In genomic region chr12:5051913-5052312, GRCh38 we compare ENCODE assay signal across 36 cellular contexts. TPM values are rescaled to one million over a fixed set of nuclear protein-coding genes. Genes with fewer than 3 reads are reported as not detected.
DNase-seq lines count a peak whose midpoint lies in the region; ATAC-seq and TF ChIP-seq lines count a peak whose summit lies in the region.
"Had no signal": no experiment of that assay in that cellular context is flagged by ENCODE, and none has a peak within 500 bp of the region (broad histone marks: within the 10 kb centered on the region; RNA-seq: fewer than 3 reads in every experiment).

No MANE protein-coding gene starts in this region.

- no peak overlapping the region; the same call in 1 of the 2 replicates for H3K27ac ChIP-seq in MM.1S (ENCODE audit: low read length)
- H3K27ac ChIP-seq in OCI-LY3 (ENCODE audit: low read length) = no peak overlapping the region
- no peak overlapping the region for H3K27ac ChIP-seq in naive thymus-derived CD4-positive, alpha-beta T cell (ENCODE audit: low read depth, low read length)
- H3K27ac ChIP-seq in heart right ventricle = no peak overlapping the region
- H3K27ac ChIP-seq: adrenal gland, C4-2B, epithelial cell of prostate, lower lobe of right lung, neural progenitor cell, suprapubic skin, upper lobe of right lung had no signal

- H3K9ac ChIP-seq in MM.1S (ENCODE audit: low read length) (no peak overlapping the region), OCI-LY3 (ENCODE audit: low read length) (no peak overlapping the region)
- H3K9ac ChIP-seq: neural progenitor cell had no signal

- H3K4me3 Mint-ChIP-seq in naive thymus-derived CD4-positive, alpha-beta T cell = no peak overlapping the region
- H3K4me3 Mint-ChIP-seq in chondrocyte (ENCODE audit: unreplicated experiment) = no peak overlapping the region
- H3K4me3 Mint-ChIP-seq: activated naive CD4-positive, alpha-beta T cell treated with anti-CD3 and anti-CD28 coated beads for 36 hours; activated T-helper 1 cell treated with anti-CD3 and anti-CD28 coated beads, Interleukin-12 subunit alpha, Interleukin-12 subunit beta, Interleukin-2, Interleukin-4 antibody, amounts not matched to agents 30 ng/mL and 10 ng/mL and 1 ng/mL, durations not matched to agents 14 hours and 24 hours and 36 hours; brain; neural progenitor cell; stimulated activated effector memory CD8-positive, alpha-beta T cell treated with anti-CD3 and anti-CD28 coated beads, Interleukin-12 subunit alpha, Interleukin-12 subunit beta, amount 100 ng/mL, for 72 hours; WTC11 had no signal

- H3K9me2 ChIP-seq in MM.1S (replicated peaks; ENCODE audit: insufficient read depth, low read length) = no peaks in the 10 kb centered on the region

- TF ChIP-seq CTCF in GM06990 (IDR thresholded peaks at IDR 0.05; ENCODE audit: insufficient read depth, low read length, poor library complexity, severe bottlenecking) (no peak), MM.1S (IDR thresholded peaks at IDR 0.05; ENCODE audit: low read length) (no peak), OCI-LY3 (IDR thresholded peaks at IDR 0.05; ENCODE audit: low read depth, low read length) (no peak), chondrocyte (IDR thresholded peaks at IDR 0.05) (no peak), heart right ventricle (IDR thresholded peaks at IDR 0.05) (no peak)

- H2AFZ ChIP-seq in MM.1S (ENCODE audit: low read length) = peak overlapping the region; percentile 7; the same call in 1 of the 2 replicates
- H2AFZ ChIP-seq in OCI-LY3 (ENCODE audit: low read depth, low read length) = no peak overlapping the region
- H2AFZ ChIP-seq: neural progenitor cell had no signal

- H4K20me1 ChIP-seq in MM.1S (ENCODE audit: insufficient read depth, low read length) (no peaks in the 10 kb centered on the region), OCI-LY3 (ENCODE audit: insufficient read depth, low read length) (peaks cover 45% of the 10 kb centered on the region)

- intact Hi-C loops in naive thymus-derived CD4-positive, alpha-beta T cell (cut with micrococcal nuclease) = no loop called here
- intact Hi-C loops in heart right ventricle (cut with DNase I) = no loop called here

- DNase-seq in GM06990 (ENCODE audit: extremely low read depth, insufficient read length) (peak; percentile 58), MM.1S (no peak), chondrocyte (ENCODE audit: low spot score) (no peak), heart right ventricle (no peak)
- no peak for DNase-seq in naive thymus-derived CD4-positive, alpha-beta T cell
- DNase-seq in activated CD8-positive, alpha-beta memory T cell treated with anti-CD3 and anti-CD28 coated beads for 24 hours = no peak
- DNase-seq: activated CD4-positive, alpha-beta T cell treated with anti-CD3 and anti-CD28 coated beads, Interleukin-2, amount 50 U/mL, for 4 hours; activated naive CD4-positive, alpha-beta T cell treated with anti-CD3 and anti-CD28 coated beads for 36 hours; adrenal gland; cerebellar nuclear complex; DMS79 treated with DMSO at 0.1 percent for 48 hours; H7; head of caudate nucleus; kidney; lower lobe of right lung; NCI-H1417 treated with DMSO at 0.1 percent for 48 hours; NCI-H345; PC-3; posterior cingulate gyrus; stimulated activated CD4-positive, alpha-beta T cell treated with anti-CD3 and anti-CD28 coated beads, Interleukin-12 subunit alpha, Interleukin-12 subunit beta, amount 100 ng/mL, for 4 hours; stimulated activated CD4-positive, alpha-beta T cell treated with anti-CD3 and anti-CD28 coated beads, Interleukin-4, amount 100 ng/mL, for 24 hours; T-helper 9 cell; upper lobe of right lung had no signal

- H3K27ac Mint-ChIP-seq in naive thymus-derived CD4-positive, alpha-beta T cell = no peak overlapping the region
- H3K27ac Mint-ChIP-seq in chondrocyte (ENCODE audit: unreplicated experiment) = no peak overlapping the region
- H3K27ac Mint-ChIP-seq: activated naive CD4-positive, alpha-beta T cell treated with anti-CD3 and anti-CD28 coated beads for 36 hours; activated T-helper 1 cell treated with anti-CD3 and anti-CD28 coated beads, Interleukin-12 subunit alpha, Interleukin-12 subunit beta, Interleukin-2, Interleukin-4 antibody, amounts not matched to agents 30 ng/mL and 10 ng/mL and 1 ng/mL, durations not matched to agents 14 hours and 24 hours and 36 hours; neural progenitor cell; stimulated activated effector memory CD8-positive, alpha-beta T cell treated with anti-CD3 and anti-CD28 coated beads, Interleukin-12 subunit alpha, Interleukin-12 subunit beta, amount 100 ng/mL, for 72 hours; WTC11 had no signal

- CTCF ChIA-PET in naive thymus-derived CD4-positive, alpha-beta T cell (lab: Charles Lee) = no interaction called here

- no peak overlapping the region for H3K4me3 ChIP-seq in GM06990 (replicated peaks; ENCODE audit: low read depth, low read length)
- H3K4me3 ChIP-seq in MM.1S (ENCODE audit: low read length) = no peak overlapping the region
- peak overlapping the region; percentile 41 for H3K4me3 ChIP-seq in OCI-LY3 (ENCODE audit: low read length)
- H3K4me3 ChIP-seq in naive thymus-derived CD4-positive, alpha-beta T cell (ENCODE audit: low read length) = no peak overlapping the region
- no peak overlapping the region for H3K4me3 ChIP-seq in heart right ventricle
- H3K4me3 ChIP-seq: adrenal gland, lower lobe of right lung, neural progenitor cell, suprapubic skin, upper lobe of right lung had no signal

- no peaks in the 10 kb centered on the region for H3K9me3 ChIP-seq in MM.1S (replicated peaks; ENCODE audit: insufficient read depth, low read length)
- no peaks in the 10 kb centered on the region for H3K9me3 ChIP-seq in OCI-LY3 (ENCODE audit: insufficient read depth, low read length)
- H3K9me3 ChIP-seq in naive thymus-derived CD4-positive, alpha-beta T cell (ENCODE audit: control insufficient read depth in 2 of 3, low read length in 3 of 3) = no peaks in the 10 kb centered on the region
- H3K9me3 ChIP-seq in heart right ventricle = no peaks in the 10 kb centered on the region
- H3K9me3 ChIP-seq: adrenal gland, lower lobe of right lung, suprapubic skin, upper lobe of right lung had no signal

- ATAC-seq in naive thymus-derived CD4-positive, alpha-beta T cell = peak; percentile 40
- ATAC-seq in HG03457 (IDR thresholded peaks at IDR 0.05; ENCODE audit: unreplicated experiment) = no peak
- ATAC-seq in heart right ventricle = no peak
- ATAC-seq: HepG2; lower lobe of right lung; PC-3; Right ventricle myocardium inferior; sciatic nerve; stimulated activated effector memory CD8-positive, alpha-beta T cell treated with anti-CD3 and anti-CD28 coated beads, Interleukin-12 subunit alpha, Interleukin-12 subunit beta, amount 100 ng/mL, for 72 hours; upper lobe of right lung; WTC11 had no signal

- H3K36me3 Mint-ChIP-seq in naive thymus-derived CD4-positive, alpha-beta T cell = no peaks in the 10 kb centered on the region
- H3K36me3 Mint-ChIP-seq in chondrocyte (ENCODE audit: low read depth) = peaks cover 4% of the 10 kb centered on the region
- H3K36me3 Mint-ChIP-seq: brain; neural progenitor cell; stimulated activated effector memory CD8-positive, alpha-beta T cell treated with anti-CD3 and anti-CD28 coated beads, Interleukin-12 subunit alpha, Interleukin-12 subunit beta, amount 100 ng/mL, for 72 hours; WTC11 had no signal

- H3K4me2 ChIP-seq in MM.1S (ENCODE audit: low read depth, low read length) (peak overlapping the region; percentile 59), OCI-LY3 (ENCODE audit: low read length) (peak overlapping the region; percentile 69)
- H3K4me2 ChIP-seq: neural progenitor cell had no signal

- H3K4me1 ChIP-seq in MM.1S (ENCODE audit: low read length) (peaks cover 22% of the 10 kb centered on the region), OCI-LY3 (ENCODE audit: low read length) (peaks cover 42% of the 10 kb centered on the region), heart right ventricle (peaks cover 6 to 28% (median 14%) of the 10 kb centered on the region in 9 donors)
- no peaks in the 10 kb centered on the region for H3K4me1 ChIP-seq in naive thymus-derived CD4-positive, alpha-beta T cell (ENCODE audit: control insufficient read depth in 2 of 2, insufficient read depth in 2 of 2, low read length in 2 of 2)
- H3K4me1 ChIP-seq: adrenal gland, upper lobe of right lung had no signal

- 67 to 86% methylated on average over 1 of the region's 1 CpG for WGBS in heart right ventricle, 2 donors

- no peaks in the 10 kb centered on the region for H3F3A ChIP-seq in MM.1S (ENCODE audit: insufficient read depth, low read length)

- H3K36me3 ChIP-seq in GM06990 (ENCODE audit: control insufficient read depth, insufficient read depth, low read length) (no peaks in the 10 kb centered on the region), MM.1S (replicated peaks; ENCODE audit: insufficient read depth, low read length) (no peaks in the 10 kb centered on the region), OCI-LY3 (replicated peaks; ENCODE audit: low read depth, low read length) (no peaks in the 10 kb centered on the region), heart right ventricle (no peaks in the 10 kb centered on the region)
- H3K36me3 ChIP-seq in naive thymus-derived CD4-positive, alpha-beta T cell (ENCODE audit: control insufficient read depth in 2 of 3, insufficient read depth in 3 of 3, low read length in 3 of 3) = no peaks in the 10 kb centered on the region
- H3K36me3 ChIP-seq: adrenal gland, lower lobe of right lung, neural progenitor cell, suprapubic skin, upper lobe of right lung had no signal

- H3K27me3 Mint-ChIP-seq in naive thymus-derived CD4-positive, alpha-beta T cell = peaks cover 11 to 34% (median 14%) of the 10 kb centered on the region in 5 donors
- H3K27me3 Mint-ChIP-seq in chondrocyte (ENCODE audit: low read depth) = peaks cover 46% of the 10 kb centered on the region

- peaks cover 0 to 8% (median 0%) of the 10 kb centered on the region in 7 donors for H3K4me1 Mint-ChIP-seq in naive thymus-derived CD4-positive, alpha-beta T cell
- peaks cover 8% of the 10 kb centered on the region for H3K4me1 Mint-ChIP-seq in chondrocyte (ENCODE audit: low read depth)
- H3K4me1 Mint-ChIP-seq: stimulated activated effector memory CD8-positive, alpha-beta T cell treated with anti-CD3 and anti-CD28 coated beads, Interleukin-12 subunit alpha, Interleukin-12 subunit beta, amount 100 ng/mL, for 72 hours; WTC11 had no signal

- peaks cover 0 to 1% (median 0%) of the 10 kb centered on the region in 11 donors for H3K9me3 Mint-ChIP-seq in naive thymus-derived CD4-positive, alpha-beta T cell
- no peaks in the 10 kb centered on the region for H3K9me3 Mint-ChIP-seq in chondrocyte (ENCODE audit: low read depth)
- H3K9me3 Mint-ChIP-seq: activated naive CD4-positive, alpha-beta T cell treated with anti-CD3 and anti-CD28 coated beads for 36 hours; activated T-helper 1 cell treated with anti-CD3 and anti-CD28 coated beads, Interleukin-12 subunit alpha, Interleukin-12 subunit beta, Interleukin-2, Interleukin-4 antibody, amounts not matched to agents 30 ng/mL and 10 ng/mL and 1 ng/mL, durations not matched to agents 14 hours and 24 hours and 36 hours; brain; neural progenitor cell; stimulated activated effector memory CD8-positive, alpha-beta T cell treated with anti-CD3 and anti-CD28 coated beads, Interleukin-12 subunit alpha, Interleukin-12 subunit beta, amount 100 ng/mL, for 72 hours; WTC11 had no signal

- H3K79me2 ChIP-seq in MM.1S (ENCODE audit: low read length) = no peaks in the 10 kb centered on the region
- no peaks in the 10 kb centered on the region for H3K79me2 ChIP-seq in OCI-LY3 (ENCODE audit: low read length)

- H3K27me3 ChIP-seq in GM06990 (replicated peaks; ENCODE audit: control insufficient read depth, insufficient read depth, low read length) (no peaks in the 10 kb centered on the region), MM.1S (replicated peaks; ENCODE audit: insufficient read depth, low read length) (0 out of 2 replicates have a peak, but pooled peaks cover 2% of the 10 kb centered on the region), OCI-LY3 (ENCODE audit: low read depth, low read length) (peaks cover 86% of the 10 kb centered on the region), heart right ventricle (peaks cover 0 to 5% (median 0%) of the 10 kb centered on the region in 7 donors)
- no peaks in the 10 kb centered on the region for H3K27me3 ChIP-seq in naive thymus-derived CD4-positive, alpha-beta T cell (ENCODE audit: control insufficient read depth in 2 of 2, insufficient read depth in 2 of 2, low read length in 2 of 2)
- H3K27me3 ChIP-seq: adrenal gland, neural progenitor cell had no signal

- POLR2A ChIA-PET in naive thymus-derived CD4-positive, alpha-beta T cell (lab: Charles Lee) = no interaction called here

RNA-seq across cellular contexts. Expression of gene KCNA5, which starts 8.2 kb away (rescaled TPM):
- not detected for total RNA-seq in naive thymus-derived CD4-positive, alpha-beta T cell
- not detected for polyA plus RNA-seq in naive thymus-derived CD4-positive, alpha-beta T cell
- 1.0 to 6.7 TPM (median 6.5 TPM) in 3 replicates for total RNA-seq in chondrocyte
- total RNA-seq in heart right ventricle = 1 to 10 TPM; 1.5 to 5.8 (median 3.4) TPM
- polyA plus RNA-seq in heart right ventricle = 1 to 10 TPM; 1.4 to 2.3 TPM
- total RNA-seq: activated naive CD4-positive, alpha-beta T cell treated with anti-CD3 and anti-CD28 coated beads for 36 hours; activated T-helper 1 cell treated with anti-CD3 and anti-CD28 coated beads, Interleukin-12 subunit alpha, Interleukin-12 subunit beta, Interleukin-2, Interleukin-4 antibody, amounts not matched to agents 30 ng/mL and 10 ng/mL and 1 ng/mL, durations not matched to agents 14 hours and 24 hours and 36 hours; HepG2; PC-3 had no signal
- polyA plus RNA-seq: HepG2 had no signal
